ENCODE assay signal across 9 cellular contexts in the genomic region with DNA sequence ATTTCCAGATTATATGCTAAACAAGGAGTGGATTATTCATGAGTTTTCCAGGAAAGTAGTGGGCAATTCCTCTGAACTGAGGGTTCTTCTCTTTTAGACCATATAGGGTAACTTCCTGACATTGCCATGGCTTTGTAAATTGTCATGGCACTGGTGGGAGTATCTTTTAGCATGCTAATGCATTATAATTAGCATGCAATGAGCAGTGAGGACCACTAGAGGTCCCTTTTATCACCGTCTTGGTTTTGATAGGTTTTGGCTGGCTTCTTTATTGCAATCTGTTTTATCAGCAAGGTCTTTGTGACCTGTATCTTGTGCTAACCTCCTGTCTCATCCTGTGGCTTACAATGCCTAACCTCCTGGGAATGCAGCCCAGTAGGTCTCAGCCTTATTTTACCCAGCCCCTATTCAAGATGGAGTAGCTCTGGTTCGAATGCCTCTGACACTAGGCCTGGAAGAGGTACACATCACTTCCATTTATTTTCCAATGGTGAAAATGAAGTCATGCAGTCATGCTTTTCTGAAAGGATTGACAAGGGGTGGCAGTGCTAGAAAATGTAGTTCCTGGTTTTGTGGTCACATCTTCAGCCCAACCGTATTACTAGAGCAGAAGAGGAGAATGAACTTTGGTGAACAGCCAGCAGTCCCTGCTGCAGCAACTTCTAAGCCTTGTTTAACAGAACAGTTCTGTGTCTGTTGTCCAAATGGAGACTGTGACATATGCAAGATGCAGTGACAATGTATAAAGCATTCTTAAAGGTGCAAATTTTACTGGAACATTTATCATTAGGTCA. TPM values are rescaled to one million over a fixed set of nuclear protein-coding genes. Genes with fewer than 3 reads are reported as not detected.
DNase-seq lines count a peak whose midpoint lies in the region; ATAC-seq, FAIRE-seq and TF ChIP-seq lines count a peak whose summit lies in the region.
"Had no signal": no experiment of that assay in that cellular context is flagged by ENCODE, and none has a peak within 500 bp of the region (broad histone marks: within the 10 kb centered on the region; RNA-seq: fewer than 3 reads in every experiment).

No MANE protein-coding gene starts in this region.

- H3K9me2 ChIP-seq in HCT116 (ENCODE audit: insufficient read depth), result 0 out of 2 replicates have a peak, but pooled peaks cover 3% of the 10 kb centered on the region

- CTCF ChIA-PET in CD8-positive, alpha-beta T cell (lab: Charles Lee), result interaction anchor here (0.8 to 2.0 kb wide), 4 partner anchors 25 to 126 kb away, joined by 3 to 10 read pairs (median 6); a partner anchor contains a TSS
- CTCF ChIA-PET in HCT116 (lab: Charles Lee), result interaction anchor here (1.0 to 1.2 kb wide), 2 partner anchors 190 to 285 kb away, joined by 3 to 11 read pairs; no protein-coding TSS in a partner anchor

- H3K4me1 Mint-ChIP-seq in CD8-positive, alpha-beta T cell (ENCODE audit: low read depth), result peaks cover 13% of the 10 kb centered on the region
- H3K4me1 Mint-ChIP-seq in T-helper 17 cell, result peaks cover 5% of the 10 kb centered on the region

- H3K9ac ChIP-seq in HCT116 (ENCODE audit: low read length), result no peak overlapping the region
- no peak overlapping the region for H3K9ac ChIP-seq in keratinocyte (ENCODE audit: control insufficient read depth, extremely low read depth, insufficient read depth, low read length)

- dilution Hi-C loops in keratinocyte (cut with MboI; ENCODE audit: extremely low pct_ligation_motif_present, low sequenced_read_pairs), result no loop called here

- H3K79me2 ChIP-seq in HCT116 (ENCODE audit: insufficient read depth, low read length), result no peaks in the 10 kb centered on the region
- no peaks in the 10 kb centered on the region for H3K79me2 ChIP-seq in keratinocyte (ENCODE audit: control insufficient read depth, insufficient read depth, low read length)

- POLR2A ChIA-PET in CD8-positive, alpha-beta T cell (lab: Charles Lee), result no interaction called here
- POLR2A ChIA-PET in HCT116 (lab: Charles Lee), result no interaction called here

- peak in 1 of 7 experiments; percentile 14 for DNase-seq in CD8-positive, alpha-beta T cell
- DNase-seq in HCT116 (ENCODE audit: low read depth, low spot score), result no peak
- DNase-seq in T-helper 17 cell, result no peak
- DNase-seq in keratinocyte (ENCODE audit: low read depth, low spot score), result no peak
- no peak for DNase-seq in COR-L47 (lab: John Stamatoyannopoulos, UW)
- no peak for DNase-seq in lower leg skin (ENCODE audit: low spot score in 2 of 2)

- H3K4me2 ChIP-seq in HCT116 (ENCODE audit: low read length) (no peak overlapping the region), keratinocyte (ENCODE audit: control insufficient read depth, extremely low read depth, insufficient read depth, low read depth, low read length) (no peak overlapping the region)

- no peak overlapping the region for H3K4me3 ChIP-seq in CD8-positive, alpha-beta T cell (ENCODE audit: low read depth, low read length)
- no peak overlapping the region for H3K4me3 ChIP-seq in HCT116 (replicated peaks in 1 of 2; ENCODE audit: low read depth in 1 of 2, low read length in 2 of 2)
- no peak overlapping the region for H3K4me3 ChIP-seq in keratinocyte (ENCODE audit: control insufficient read depth in 2 of 3, extremely low read depth in 1 of 3, insufficient read depth in 2 of 3, low read depth in 1 of 3, low read length in 3 of 3)
- no peak overlapping the region for H3K4me3 ChIP-seq in lower leg skin (ENCODE audit: low read depth, poor library complexity, severe bottlenecking)

- H3K27me3 Mint-ChIP-seq in CD8-positive, alpha-beta T cell (ENCODE audit: low read depth), result no peaks in the 10 kb centered on the region
- no peaks in the 10 kb centered on the region for H3K27me3 Mint-ChIP-seq in T-helper 17 cell

- FAIRE-seq in keratinocyte (lab: Jason Lieb, UNC), result no peak
- FAIRE-seq: frontal cortex had no signal

- H2AFZ ChIP-seq in HCT116 (ENCODE audit: low read depth, low read length, poor library complexity, severe bottlenecking), result no peak overlapping the region
- no peak overlapping the region for H2AFZ ChIP-seq in keratinocyte (ENCODE audit: control insufficient read depth, low read length)

- peak; percentile 59 for TF ChIP-seq CTCF in CD8-positive, alpha-beta T cell (IDR thresholded peaks at IDR 0.05)
- TF ChIP-seq CTCF in HCT116 (IDR thresholded peaks at IDR 0.05 in 2 of 3, conservative IDR thresholded peaks at IDR 0.05 in 1 of 3; ENCODE audit: borderline replicate concordance in 1 of 3, insufficient read depth in 1 of 3, low read depth in 2 of 3, low read length in 2 of 3), result peak in 2 of 3 experiments; percentile 27 to 57; a peak in 3 of 6 replicates
- peak in 2 of 3 experiments; percentile 35 to 37 for TF ChIP-seq CTCF in keratinocyte (optimal IDR thresholded peaks at IDR 0.05 in 1 of 3, IDR thresholded peaks at IDR 0.05 in 1 of 3, conservative IDR thresholded peaks at IDR 0.05 in 1 of 3; ENCODE audit: extremely low read depth in 1 of 3, insufficient read depth in 2 of 3, low read length in 3 of 3)
- TF ChIP-seq CTCF in lower leg skin (IDR thresholded peaks at IDR 0.05), result no peak

- 30 to 42% methylated on average over 3 of the region's 3 CpGs for WGBS in lower leg skin, 2 donors

- no peak overlapping the region for H3K27ac ChIP-seq in CD8-positive, alpha-beta T cell (ENCODE audit: low read depth, low read length)
- H3K27ac ChIP-seq in HCT116 (ENCODE audit: low read depth, low read length) (no peak overlapping the region), keratinocyte (ENCODE audit: control insufficient read depth, insufficient read depth, low read length) (no peak overlapping the region)

- RAD21 ChIA-PET in HCT116 (lab: Charles Lee; ENCODE audit: low non-redundant PET in 1 of 2, low total read pairs in 2 of 2, uncharacterized antibody in 2 of 2, unreplicated experiment in 2 of 2), result no interaction called here

- TF ChIP-seq POLR2A in HCT116 (IDR thresholded peaks at IDR 0.05; ENCODE audit: borderline replicate concordance, extremely low read depth, insufficient read depth, insufficient read length) (no peak), lower leg skin (IDR thresholded peaks at IDR 0.05) (no peak)

- no peaks in the 10 kb centered on the region for H3K36me3 ChIP-seq in CD8-positive, alpha-beta T cell (ENCODE audit: insufficient read depth, low read length)
- no peaks in the 10 kb centered on the region for H3K36me3 ChIP-seq in HCT116 (ENCODE audit: control insufficient read depth in 1 of 2, insufficient read depth in 2 of 2, low read length in 2 of 2)
- no peaks in the 10 kb centered on the region for H3K36me3 ChIP-seq in keratinocyte (ENCODE audit: control insufficient read depth in 2 of 2, extremely low read depth in 1 of 2, insufficient read depth in 2 of 2, low read length in 2 of 2)

- no peaks in the 10 kb centered on the region for H3K9me1 ChIP-seq in keratinocyte (ENCODE audit: control insufficient read depth, extremely low read depth, insufficient read depth, low read length)

- H4K20me1 ChIP-seq in HCT116 (ENCODE audit: insufficient read depth) (no peaks in the 10 kb centered on the region), keratinocyte (ENCODE audit: control insufficient read depth, extremely low read depth, insufficient read depth, low read length) (no peaks in the 10 kb centered on the region)

- ATAC-seq in CD8-positive, alpha-beta T cell, result peak; percentile 83
- ATAC-seq in HCT116 (peak; percentile 67; the same call in 1 of the 2 replicates), T-helper 17 cell (peak; percentile 81), HG02885 (IDR thresholded peaks at IDR 0.05; ENCODE audit: poor library complexity, unreplicated experiment) (no peak), HG03025 (IDR thresholded peaks at IDR 0.05; ENCODE audit: low FRiP score, unreplicated experiment) (no peak)

- no TSS peak for BruUV-seq in HCT116 (replicated peaks; lab: Mats Ljungman, UMichigan)

- H3K4me3 Mint-ChIP-seq in CD8-positive, alpha-beta T cell, result no peak overlapping the region
- no peak overlapping the region for H3K4me3 Mint-ChIP-seq in T-helper 17 cell

- TF ChIP-seq RAD21 in HCT116 (IDR thresholded peaks at IDR 0.05; ENCODE audit: low read depth), result no peak; the same call in 1 of the 2 replicates

- no peaks in the 10 kb centered on the region for H3K27me3 ChIP-seq in CD8-positive, alpha-beta T cell (ENCODE audit: insufficient read depth, low read length)
- no peaks in the 10 kb centered on the region for H3K27me3 ChIP-seq in HCT116 (ENCODE audit: insufficient read depth, low read length)
- no peaks in the 10 kb centered on the region for H3K27me3 ChIP-seq in keratinocyte (ENCODE audit: control insufficient read depth, extremely low read depth, insufficient read depth, low read length)

- no peaks in the 10 kb centered on the region for H3K9me3 ChIP-seq in CD8-positive, alpha-beta T cell (ENCODE audit: low read length)
- no peaks in the 10 kb centered on the region for H3K9me3 ChIP-seq in HCT116 (ENCODE audit: control insufficient read depth in 1 of 2, insufficient read depth in 1 of 2, low read depth in 1 of 2, low read length in 2 of 2)
- no peaks in the 10 kb centered on the region for H3K9me3 ChIP-seq in T-helper 17 cell (ENCODE audit: control insufficient read depth, low read length, poor library complexity, severe bottlenecking)
- H3K9me3 ChIP-seq in keratinocyte (ENCODE audit: control insufficient read depth, low read depth, low read length), result no peaks in the 10 kb centered on the region

- no peaks in the 10 kb centered on the region for H3K9me3 Mint-ChIP-seq in CD8-positive, alpha-beta T cell

- H3K4me1 ChIP-seq in CD8-positive, alpha-beta T cell (ENCODE audit: insufficient read depth, low read length), result peaks cover 10% of the 10 kb centered on the region
- H3K4me1 ChIP-seq in HCT116 (ENCODE audit: control insufficient read depth in 1 of 2, insufficient read depth in 2 of 2, low read length in 2 of 2), result no peaks in the 10 kb centered on the region
- no peaks in the 10 kb centered on the region for H3K4me1 ChIP-seq in keratinocyte (ENCODE audit: control insufficient read depth, extremely low read depth, insufficient read depth, low read length)

- H3K27ac Mint-ChIP-seq in CD8-positive, alpha-beta T cell, result peak overlapping the region; percentile 75
- H3K27ac Mint-ChIP-seq in T-helper 17 cell, result peak overlapping the region; percentile 61

- intact Hi-C loops in CD8-positive, alpha-beta T cell (cut with DNase I, micrococcal nuclease), result loop anchor here (2.0 kb wide), 1 partner anchor 26 kb away; a partner anchor contains a TSS
- intact Hi-C loops in HCT116 (cut with micrococcal nuclease), result no loop called here
- intact Hi-C loops in lower leg skin (cut with DNase I; ENCODE audit: low total_unique reads), result no loop called here

- no peaks in the 10 kb centered on the region for H3K36me3 Mint-ChIP-seq in CD8-positive, alpha-beta T cell
- peaks cover 6% of the 10 kb centered on the region for H3K36me3 Mint-ChIP-seq in T-helper 17 cell (ENCODE audit: low read depth)

RNA-seq across cellular contexts. Expression of a gene that starts 26.6 kb away (rescaled TPM):
- total RNA-seq in CD8-positive, alpha-beta T cell, result 100 to 1,000 TPM; 102 TPM
- total RNA-seq in HCT116 (2021; ENCODE audit: unreplicated experiment) (0.49 TPM), T-helper 17 cell (100 to 1,000 TPM; 227 to 237 TPM), lower leg skin (1 to 10 TPM; 2.0 to 5.7 (median 3.9) TPM)
- not detected in 2 replicates for polyA plus RNA-seq in HCT116 (2012)
- polyA plus RNA-seq in keratinocyte, result 2.5 to 4.7 TPM (median 4.6 TPM) in 3 replicates
- polyA plus RNA-seq in keratinocyte (2011; ENCODE audit: low read depth), result 0.31 TPM
- 0.91 and 1.5 TPM in 2 replicates for polyA plus RNA-seq in keratinocyte (2011; cell fraction: cytosol; rRNA removed)
- 3.4 and 4.3 TPM in 2 replicates for polyA plus RNA-seq in keratinocyte (2011; cell fraction: nucleus; rRNA removed)
- 0.21 and 5.5 TPM in 2 replicates for polyA plus RNA-seq in keratinocyte (2012; ENCODE audit: low replicate concordance)
- 1.5 to 10.0 TPM (median 5.3 TPM) in 3 replicates for polyA minus RNA-seq in keratinocyte
- polyA minus RNA-seq in keratinocyte (2011; cell fraction: cytosol; rRNA and poly(A)+ RNA removed), result 5.8 TPM
- 6.2 and 16.3 TPM in 2 replicates for polyA minus RNA-seq in keratinocyte (2011; cell fraction: nucleus; rRNA and poly(A)+ RNA removed)

Comparison
In these comparisons a context has a peak if more than half of its experiments do, and no peak if none do; other contexts are left out.
1. ATAC-seq: peak in CD8-positive, alpha-beta T cell (single experiment), HCT116 (single experiment) and T-helper 17 cell (single experiment); none in HG02885 (single experiment) and HG03025 (single experiment).
2. CTCF ChIP-seq: peak in CD8-positive, alpha-beta T cell (single experiment), HCT116 (2 of 3) and keratinocyte (2 of 3); none in lower leg skin (0 of 3).
3. RNA of a gene that starts 26.6 kb away (total RNA-seq): 227 to 237 TPM in T-helper 17 cell and 102 TPM in CD8-positive, alpha-beta T cell; 2.0 to 5.7 TPM in lower leg skin and 0.49 TPM in HCT116 (single experiment); every median in the first group is over 10 times any median in the second.
4. intact Hi-C loops: an anchor here in CD8-positive, alpha-beta T cell (2.0 kb wide); none called in HCT116 and lower leg skin.